8 cellular contexts compared by ENCODE assay signal in the genomic region with DNA sequence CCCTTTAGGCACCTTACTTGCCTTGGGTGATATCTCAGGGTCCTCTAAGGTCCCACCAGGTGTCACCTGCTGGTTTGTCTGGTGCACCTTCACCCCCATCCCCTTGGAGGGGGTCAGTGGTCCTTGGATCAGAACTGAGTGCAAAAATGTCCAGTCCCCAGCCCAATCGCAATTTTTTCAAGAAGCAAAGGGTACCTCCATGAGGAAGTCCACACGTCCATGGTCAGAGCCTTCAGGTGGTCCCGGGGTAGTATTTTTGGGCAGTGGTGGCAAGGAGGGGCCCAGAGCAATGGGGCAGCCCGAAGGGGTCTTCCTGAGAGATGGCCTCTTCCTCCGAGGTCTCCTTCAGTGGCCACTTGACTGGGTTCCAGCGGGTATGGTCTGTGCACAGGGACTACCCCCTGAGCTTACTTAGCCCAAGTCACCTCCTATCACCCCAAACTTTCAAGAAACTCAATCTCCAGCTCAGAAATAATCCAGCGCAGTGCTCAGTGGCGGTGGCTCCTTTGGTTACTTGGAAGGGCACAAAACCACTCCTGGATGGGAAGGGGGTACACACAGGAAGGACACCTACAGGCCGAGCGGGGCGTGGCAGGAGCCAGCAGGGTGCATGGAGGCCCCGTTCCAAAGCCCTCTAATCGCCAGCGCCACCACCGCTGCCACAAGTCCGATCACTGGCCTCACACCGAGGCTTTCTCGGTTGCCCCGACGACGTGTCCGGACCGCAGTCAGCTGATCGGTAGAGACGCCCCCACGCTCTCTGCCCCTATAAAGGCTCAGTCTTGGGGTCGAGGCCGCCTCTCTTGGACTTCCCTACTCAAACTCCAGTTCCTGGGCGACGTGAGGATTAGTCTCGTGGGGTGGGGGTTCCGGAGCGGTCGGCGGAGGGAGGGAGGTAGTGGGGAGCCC. TPM values are rescaled to one million over a fixed set of nuclear protein-coding genes. Genes with fewer than 3 reads are reported as not detected.
DNase-seq lines count a peak whose midpoint lies in the region; TF ChIP-seq lines count a peak whose summit lies in the region.

No MANE protein-coding gene starts in this region.

- no peak for TF ChIP-seq POLR2A in suprapubic skin (IDR thresholded peaks at IDR 0.05)

- no peak for TF ChIP-seq EP300 in suprapubic skin (IDR thresholded peaks at IDR 0.05)

- H3K9me3 ChIP-seq in mesodermal cell (ENCODE audit: control insufficient read depth, low read length) (no peaks in the 10 kb centered on the region), suprapubic skin (no peaks in the 10 kb centered on the region)

- H3K4me1 ChIP-seq in mesodermal cell (ENCODE audit: control insufficient read depth, insufficient read depth, low read length, poor library complexity, severe bottlenecking) (peaks cover 22% of the 10 kb centered on the region), suprapubic skin (peaks cover 16% of the 10 kb centered on the region)

- peak; percentile 70 for TF ChIP-seq CTCF in GM12864 (IDR thresholded peaks at IDR 0.05; ENCODE audit: low read depth, low read length, missing control alignments)
- TF ChIP-seq CTCF in suprapubic skin (IDR thresholded peaks at IDR 0.05), result peak in 1 of 2 donors; percentile 12

- peak overlapping the region; percentile 15; the same call in 1 of the 2 replicates for H3K4me3 ChIP-seq in GM12864 (ENCODE audit: low read depth, low read length)
- H3K4me3 ChIP-seq in mesodermal cell (ENCODE audit: extremely low read depth, insufficient read depth, low read length, poor library complexity, severe bottlenecking), result peak overlapping the region; percentile 30
- H3K4me3 ChIP-seq in suprapubic skin, result peak overlapping the region; percentile 45

- 24 to 31% methylated on average over 26 to 32 of the region's 35 CpGs for WGBS in mesodermal cell (ENCODE audit: insufficient coverage in 2 of 2), 2 experiments
- 23% methylated on average over 23 of the region's 35 CpGs for WGBS in suprapubic skin

- H3K27ac ChIP-seq in mesodermal cell (ENCODE audit: low read depth, low read length, severe bottlenecking) (no peak overlapping the region), suprapubic skin (peak overlapping the region; percentile 0)

- no peaks in the 10 kb centered on the region for H3K27me3 ChIP-seq in suprapubic skin

- DNase-seq in GM12864 (ENCODE audit: low read depth) (no peak), NAMALWA (ENCODE audit: low spot score) (peak; percentile 57), suprapubic skin (ENCODE audit: low spot score in 2 of 2) (no peak), hepatic stellate cell (ENCODE audit: low spot score) (no peak), kidney tubule cell (ENCODE audit: low spot score) (no peak)
- peak; percentile 69 for DNase-seq in activated CD4-positive, alpha-beta T cell treated with anti-CD3 and anti-CD28 coated beads for 48 hours
- DNase-seq in effector CD4-positive, alpha-beta T cell, result peak; percentile 41

- H3K36me3 ChIP-seq in mesodermal cell (ENCODE audit: control insufficient read depth, insufficient read depth, low read length) (peaks cover 14% of the 10 kb centered on the region), suprapubic skin (peaks cover 6% of the 10 kb centered on the region)

RNA-seq across cellular contexts. Expression of gene SAP25, which starts 4.5 kb away (rescaled TPM):
- polyA plus RNA-seq in mesodermal cell (2013, experiment 1 of 2), result 4.4 TPM
- polyA plus RNA-seq in mesodermal cell (2013, experiment 2 of 2), result 3.1 TPM
- 1 to 10 TPM in 2 of 4 donors, not detected in 2; 2.7 to 3.8 TPM for total RNA-seq in suprapubic skin

RNA-seq across cellular contexts. Expression of gene LRCH4, which starts 16.7 kb away (rescaled TPM):
- 53.1 TPM for polyA plus RNA-seq in mesodermal cell (2013, experiment 1 of 2)
- polyA plus RNA-seq in mesodermal cell (2013, experiment 2 of 2), result 44.1 TPM
- total RNA-seq in suprapubic skin, result 100 to 1,000 TPM in 1 of 4 donors, 10 to 100 TPM in 3; 37.6 to 101 (median 56.2) TPM

RNA-seq across cellular contexts. Expression of gene FBXO24, which starts 16.9 kb away (rescaled TPM):
- polyA plus RNA-seq in mesodermal cell (2013, experiment 1 of 2), result 1.5 TPM
- polyA plus RNA-seq in mesodermal cell (2013, experiment 2 of 2), result 0.86 TPM
- 1 to 10 TPM in 1 of 4 donors, under 1 TPM in 3; 0.47 to 2.4 (median 0.57) TPM for total RNA-seq in suprapubic skin

RNA-seq across cellular contexts. Expression of gene AGFG2, which starts 30.2 kb away (rescaled TPM):
- polyA plus RNA-seq in mesodermal cell (2013, experiment 1 of 2), result 14.0 TPM
- polyA plus RNA-seq in mesodermal cell (2013, experiment 2 of 2), result 9.2 TPM
- 10 to 100 TPM; 46.6 to 63.4 (median 52.9) TPM for total RNA-seq in suprapubic skin

RNA-seq across cellular contexts. Expression of gene PCOLCE, which starts 33.0 kb away (rescaled TPM):
- 94.4 TPM for polyA plus RNA-seq in mesodermal cell (2013, experiment 1 of 2)
- 83.5 TPM for polyA plus RNA-seq in mesodermal cell (2013, experiment 2 of 2)
- 10 to 100 TPM; 14.1 to 18.3 (median 15.6) TPM for total RNA-seq in suprapubic skin

Comparison
In these comparisons a context has a peak if more than half of its experiments do, and no peak if none do; other contexts are left out.
1. DNase-seq: peak in NAMALWA (single experiment), activated CD4-positive, alpha-beta T cell treated with anti-CD3 and anti-CD28 coated beads for 48 hours (single experiment) and effector CD4-positive, alpha-beta T cell (single experiment); none in GM12864 (single experiment), suprapubic skin (0 of 2), hepatic stellate cell (single experiment) and kidney tubule cell (single experiment).
2. Peak in every context shown above with its lines, with median percentiles within 50 percentile points of each other: H3K4me3 ChIP-seq.